15 cellular contexts compared by ENCODE assay signal in the genomic region with DNA sequence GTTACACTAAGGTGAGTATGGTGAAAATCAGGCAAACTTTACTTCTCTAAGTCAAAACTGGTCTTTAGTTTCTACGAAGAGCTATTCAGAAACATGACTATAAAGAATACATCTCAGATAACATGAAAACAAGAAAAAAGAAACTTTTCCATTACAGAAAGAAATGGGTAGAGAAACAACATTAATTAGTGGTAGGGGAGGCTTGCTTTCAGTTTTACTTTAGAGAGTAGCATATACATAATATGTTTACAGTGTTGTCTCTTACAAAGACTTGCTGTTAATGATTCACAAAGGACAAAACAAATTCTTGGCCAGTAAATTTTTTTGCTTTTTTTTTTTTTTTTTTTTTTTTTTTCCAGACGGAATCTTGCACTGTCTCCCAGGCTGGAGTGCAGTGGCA. TPM values are rescaled to one million over a fixed set of nuclear protein-coding genes. Genes with fewer than 3 reads are reported as not detected.
DNase-seq lines count a peak whose midpoint lies in the region; ATAC-seq and TF ChIP-seq lines count a peak whose summit lies in the region.
"Had no signal": no experiment of that assay in that cellular context is flagged by ENCODE, and none has a peak within 500 bp of the region (broad histone marks: within the 10 kb centered on the region; RNA-seq: fewer than 3 reads in every experiment).

No MANE protein-coding gene starts in this region.

- no peak overlapping the region for H2AFZ ChIP-seq in ACC112 (ENCODE audit: low read length, unreplicated experiment)

- no peaks in the 10 kb centered on the region for H3K27me3 ChIP-seq in ACC112 (ENCODE audit: insufficient read depth, low read length)
- H3K27me3 ChIP-seq in right lobe of liver = no peaks in the 10 kb centered on the region
- H3K27me3 ChIP-seq in left lung = no peaks in the 10 kb centered on the region
- H3K27me3 ChIP-seq: gastrocnemius medialis, Peyer's patch, sigmoid colon had no signal

- intact Hi-C loops in activated B cell treated with CpG ODN at 0.5 μM for 24 hours (cut with micrococcal nuclease) (loop anchor here (5.0 kb wide), 1 partner anchor 42 kb away; a partner anchor contains a TSS), right lobe of liver (cut with DNase I) (no loop called here), left lung (cut with DNase I) (no loop called here)

- H3K9me3 Mint-ChIP-seq in activated B cell treated with CpG ODN at 0.5 μM for 24 hours (no peaks in the 10 kb centered on the region), chondrocyte (ENCODE audit: low read depth) (no peaks in the 10 kb centered on the region)

- in situ Hi-C loops in GM13976 (cut with MboI; ENCODE audit: low sequenced_read_pairs, unreplicated experiment) = no loop called here

- no peaks in the 10 kb centered on the region for H3K4me1 Mint-ChIP-seq in activated B cell treated with CpG ODN at 0.5 μM for 24 hours
- peaks cover 22% of the 10 kb centered on the region for H3K4me1 Mint-ChIP-seq in chondrocyte (ENCODE audit: low read depth)

- no peak for TF ChIP-seq POLR2A in right lobe of liver (IDR thresholded peaks at IDR 0.05)

- H3K4me3 Mint-ChIP-seq in activated B cell treated with CpG ODN at 0.5 μM for 24 hours = no peak overlapping the region
- H3K4me3 Mint-ChIP-seq in chondrocyte (ENCODE audit: unreplicated experiment) = no peak overlapping the region

- peak overlapping the region; percentile 13 for H3K27ac Mint-ChIP-seq in activated B cell treated with CpG ODN at 0.5 μM for 24 hours
- no peak overlapping the region for H3K27ac Mint-ChIP-seq in chondrocyte (ENCODE audit: unreplicated experiment)

- CTCF ChIA-PET in activated B cell treated with CpG ODN at 0.5 μM for 24 hours (lab: Charles Lee) = no interaction called here

- H3K27ac ChIP-seq in ACC112 (ENCODE audit: low read depth, low read length) (peak overlapping the region; percentile 13), right lobe of liver (peak overlapping the region in 1 of 3 donors; percentile 22), left lung (peak overlapping the region in 1 of 2 donors; percentile 28)
- H3K27ac ChIP-seq: gastrocnemius medialis, Peyer's patch, sigmoid colon had no signal

- 32% methylated on average over 2 of the region's 2 CpGs for WGBS in right lobe of liver (ENCODE audit: insufficient coverage, low coverage, low lambda C conversion rate, missing lambda C conversion rate)

- DNase-seq in GM13976 (ENCODE audit: low spot score) (peak; percentile 47), activated B cell treated with CpG ODN at 0.5 μM for 24 hours (no peak), right lobe of liver (no peak), chondrocyte (ENCODE audit: low spot score) (no peak), hepatic stellate cell (ENCODE audit: low spot score) (no peak), left lung (no peak)
- DNase-seq: COR-L47; effector CD8-positive, alpha-beta T cell; gastrocnemius medialis; NCI-H1092 treated with DMSO at 0.1 percent for 48 hours; NCI-H446 treated with DMSO at 0.1 percent for 48 hours; Peyer's patch; sigmoid colon had no signal

- peaks cover 77% of the 10 kb centered on the region for H3K36me3 Mint-ChIP-seq in activated B cell treated with CpG ODN at 0.5 μM for 24 hours (ENCODE audit: low read depth)
- H3K36me3 Mint-ChIP-seq in chondrocyte (ENCODE audit: low read depth) = peaks cover 17% of the 10 kb centered on the region

- H3K9me3 ChIP-seq in right lobe of liver (no peaks in the 10 kb centered on the region), left lung (no peaks in the 10 kb centered on the region)
- H3K9me3 ChIP-seq: gastrocnemius medialis, Peyer's patch, sigmoid colon had no signal

- no peak overlapping the region for H3K4me3 ChIP-seq in ACC112 (ENCODE audit: low read depth, low read length)
- no peak overlapping the region for H3K4me3 ChIP-seq in right lobe of liver
- H3K4me3 ChIP-seq in left lung = no peak overlapping the region
- H3K4me3 ChIP-seq: gastrocnemius medialis, Peyer's patch, sigmoid colon had no signal

- H3K36me3 ChIP-seq in ACC112 (ENCODE audit: insufficient read depth, low read length) = peaks cover 24% of the 10 kb centered on the region
- H3K36me3 ChIP-seq in right lobe of liver = peaks cover 0 to 52% (median 16%) of the 10 kb centered on the region in 4 donors
- peaks cover 0 to 100% of the 10 kb centered on the region in 2 donors for H3K36me3 ChIP-seq in left lung

- H3K4me1 ChIP-seq in ACC112 (ENCODE audit: control insufficient read depth, insufficient read depth, low read length, unreplicated experiment) (no peaks in the 10 kb centered on the region), right lobe of liver (no peaks in the 10 kb centered on the region), left lung (peaks cover 0 to 3% of the 10 kb centered on the region in 2 donors)
- H3K4me1 ChIP-seq: gastrocnemius medialis, Peyer's patch, sigmoid colon had no signal

- H3K79me2 ChIP-seq in ACC112 (ENCODE audit: control insufficient read depth, insufficient read depth, low read length, unreplicated experiment) = no peaks in the 10 kb centered on the region

- POLR2A ChIA-PET in activated B cell treated with CpG ODN at 0.5 μM for 24 hours (lab: Charles Lee) = no interaction called here

- ATAC-seq in activated B cell treated with CpG ODN at 0.5 μM for 24 hours (ENCODE audit: low read depth) (no peak), right lobe of liver (peak; percentile 45 to 69 (median 54)), HG02571 (IDR thresholded peaks at IDR 0.05; ENCODE audit: unreplicated experiment) (no peak), left lung (no peak)
- ATAC-seq: gastrocnemius medialis had no signal

- H3K27me3 Mint-ChIP-seq in activated B cell treated with CpG ODN at 0.5 μM for 24 hours (no peaks in the 10 kb centered on the region), chondrocyte (ENCODE audit: low read depth) (no peaks in the 10 kb centered on the region)

- TF ChIP-seq CTCF in GM13976 (IDR thresholded peaks at IDR 0.05; ENCODE audit: borderline replicate concordance, control extremely low read depth, extremely low read depth, insufficient read depth, missing control alignments) (no peak), activated B cell treated with CpG ODN at 0.5 μM for 24 hours (IDR thresholded peaks at IDR 0.05) (no peak), right lobe of liver (IDR thresholded peaks at IDR 0.05) (no peak), chondrocyte (IDR thresholded peaks at IDR 0.05) (no peak), left lung (IDR thresholded peaks at IDR 0.05) (no peak)

RNA-seq across cellular contexts. Expression of a gene that starts 34.2 kb away (rescaled TPM):
- 53.5 and 54.9 TPM in 2 replicates for total RNA-seq in activated B cell treated with CpG ODN at 0.5 μM for 24 hours
- 1 to 10 TPM; 2.4 to 6.7 (median 5.0) TPM for total RNA-seq in right lobe of liver
- total RNA-seq in chondrocyte = 6.8 to 9.0 TPM (median 7.7 TPM) in 3 replicates
- 10 to 100 TPM; 13.1 to 26.4 TPM for total RNA-seq in left lung

RNA-seq across cellular contexts. Expression of a gene that starts 41.5 kb away (rescaled TPM):
- 6.6 and 8.7 TPM in 2 replicates for total RNA-seq in activated B cell treated with CpG ODN at 0.5 μM for 24 hours
- total RNA-seq in right lobe of liver = 1 to 10 TPM in 2 of 6 experiments, under 1 TPM in 4; 0.29 to 2.7 (median 0.67) TPM
- 1.4 to 4.0 TPM (median 1.4 TPM) in 3 replicates for total RNA-seq in chondrocyte
- total RNA-seq in left lung = 1 to 10 TPM; 2.6 to 4.4 TPM

Comparison
In these comparisons a context has a peak if more than half of its experiments do, and no peak if none do; other contexts are left out.
1. ATAC-seq: peak in right lobe of liver (4 of 4); none in activated B cell treated with CpG ODN at 0.5 μM for 24 hours (single experiment), HG02571 (single experiment) and left lung (single experiment).